1 cellular context compared by ENCODE assay signal in the genomic region with DNA sequence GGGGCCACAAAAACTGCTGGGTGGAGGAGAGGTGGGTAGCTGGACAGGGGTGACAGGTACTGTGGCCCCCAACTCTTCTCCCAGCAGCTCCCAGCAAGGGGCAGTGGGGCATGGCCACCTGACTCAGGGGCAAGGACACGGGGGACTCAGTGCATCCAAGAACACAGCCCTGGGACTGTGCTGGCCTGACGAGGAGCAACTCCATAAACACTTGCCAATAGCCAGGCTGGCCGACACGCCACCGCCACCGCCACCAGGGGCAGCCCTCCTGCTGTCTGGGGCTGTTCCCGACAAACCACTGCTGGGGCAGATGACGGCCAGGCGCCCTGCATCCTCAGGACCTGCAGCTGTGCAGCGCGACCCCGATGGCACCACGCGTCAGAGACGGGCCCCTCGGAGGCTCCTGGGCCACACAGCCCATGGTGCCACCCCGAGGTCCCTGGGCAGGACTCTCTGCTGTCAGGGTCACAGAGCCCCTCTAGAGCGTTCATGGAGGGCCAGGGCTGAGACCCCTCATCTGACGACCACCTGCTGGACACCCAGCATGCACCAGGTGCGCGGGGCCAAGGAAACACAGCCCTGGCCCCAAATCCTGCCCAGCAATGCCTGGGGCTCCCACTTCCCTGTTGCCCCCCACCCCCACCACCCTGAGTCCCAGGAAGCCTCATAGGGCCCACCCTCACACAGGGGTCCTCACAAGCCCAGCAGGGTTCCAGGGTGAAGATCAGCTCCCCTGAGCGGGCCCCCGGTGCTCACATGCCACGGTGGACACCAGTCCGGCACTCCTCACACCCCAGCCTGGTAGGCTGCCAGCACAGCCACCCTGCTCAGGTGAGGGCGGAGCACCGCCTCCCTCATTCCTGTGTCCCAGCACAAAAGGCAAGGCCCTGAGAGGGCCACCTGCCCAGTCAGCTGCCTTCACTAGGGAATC.
TF ChIP-seq lines count a peak whose summit lies in the region.

No MANE protein-coding gene starts in this region.

TF ChIP-seq in SK-N-SH, 30 proteins besides CTCF, POLR2A, EP300 and RAD21 (continued from another document):
- TF ChIP-seq, protein P1, sequence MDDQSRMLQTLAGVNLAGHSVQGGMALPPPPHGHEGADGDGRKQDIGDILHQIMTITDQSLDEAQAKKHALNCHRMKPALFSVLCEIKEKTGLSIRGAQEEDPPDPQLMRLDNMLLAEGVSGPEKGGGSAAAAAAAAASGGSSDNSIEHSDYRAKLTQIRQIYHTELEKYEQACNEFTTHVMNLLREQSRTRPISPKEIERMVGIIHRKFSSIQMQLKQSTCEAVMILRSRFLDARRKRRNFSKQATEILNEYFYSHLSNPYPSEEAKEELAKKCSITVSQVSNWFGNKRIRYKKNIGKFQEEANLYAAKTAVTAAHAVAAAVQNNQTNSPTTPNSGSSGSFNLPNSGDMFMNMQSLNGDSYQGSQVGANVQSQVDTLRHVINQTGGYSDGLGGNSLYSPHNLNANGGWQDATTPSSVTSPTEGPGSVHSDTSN (IDR thresholded peaks at IDR 0.05): no peak
- TF ChIP-seq TEAD4 (IDR thresholded peaks at IDR 0.05; ENCODE audit: borderline replicate concordance, insufficient read depth) (no peak), GABPA (IDR thresholded peaks at IDR 0.05; ENCODE audit: low read depth) (no peak), FOSL2 (IDR thresholded peaks at IDR 0.05; ENCODE audit: borderline replicate concordance, low read depth) (no peak), SIN3A (IDR thresholded peaks at IDR 0.05; ENCODE audit: borderline replicate concordance, low read depth, low read length) (no peak), TCF12 (IDR thresholded peaks at IDR 0.05) (no peak), RXRA (IDR thresholded peaks at IDR 0.05; ENCODE audit: borderline replicate concordance, low read depth) (no peak), FOXM1 (IDR thresholded peaks at IDR 0.05; ENCODE audit: low read depth) (no peak), POLR2AphosphoS5 (IDR thresholded peaks at IDR 0.05; ENCODE audit: low read depth, low read length) (no peak), ELF1 (IDR thresholded peaks at IDR 0.05) (no peak)
